ENCODE assay signal across 9 cellular contexts in the genomic region with DNA sequence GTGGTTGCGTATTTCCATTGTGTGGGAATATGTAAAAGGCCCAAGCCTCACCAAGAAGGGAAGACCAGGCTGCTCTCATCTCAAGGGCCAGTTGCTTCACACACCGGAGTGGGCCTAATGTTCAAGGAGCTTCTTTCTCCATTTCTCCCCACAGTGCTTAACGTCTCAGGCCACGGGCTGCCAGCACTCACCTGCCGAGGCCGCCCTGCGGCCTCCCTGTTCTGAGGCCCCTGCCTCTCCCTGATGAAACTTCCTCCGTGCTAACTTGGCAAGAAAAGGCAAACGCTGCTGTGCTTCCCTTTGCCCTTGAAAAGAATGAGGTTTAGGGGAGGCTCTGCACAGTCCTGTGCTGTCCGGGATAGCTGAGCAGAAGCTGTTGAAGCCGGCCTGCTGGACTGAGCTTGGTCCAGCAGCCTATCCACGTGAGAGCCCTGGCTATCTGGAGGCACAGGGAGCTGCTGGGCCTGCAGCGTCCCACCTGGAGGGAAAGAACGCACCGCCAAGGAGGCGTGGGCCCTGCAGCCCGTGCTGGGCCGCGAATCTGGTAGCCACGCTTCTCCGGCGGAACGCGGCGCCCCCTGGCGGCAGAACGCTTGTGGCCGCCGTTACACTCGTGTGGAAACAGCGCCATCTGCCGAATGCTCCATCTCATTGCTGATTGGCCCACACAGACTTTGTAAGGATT.
DNase-seq lines count a peak whose midpoint lies in the region; ATAC-seq and TF ChIP-seq lines count a peak whose summit lies in the region.
"Had no signal": no experiment of that assay in that cellular context is flagged by ENCODE, and none has a peak within 500 bp of the region (broad histone marks: within the 10 kb centered on the region; RNA-seq: fewer than 3 reads in every experiment).

No MANE protein-coding gene starts in this region.

- no peaks in the 10 kb centered on the region for H3F3A ChIP-seq in Loucy (ENCODE audit: low read depth)

- no peaks in the 10 kb centered on the region for H3K36me3 Mint-ChIP-seq in Caco-2 (ENCODE audit: insufficient read depth, unreplicated experiment)
- H3K36me3 Mint-ChIP-seq in activated T-helper 2 cell treated with anti-CD3 and anti-CD28 coated beads, Interferon-gamma antibody, Interleukin-2, Interleukin-4, amounts not matched to agents 10 μg/mL and 5 μg/mL and 100 μg/mL, durations not matched to agents 14 hours and 24 hours and 36 hours (ENCODE audit: low read depth), result no peaks in the 10 kb centered on the region

- no peak overlapping the region for H3K9ac ChIP-seq in Loucy (ENCODE audit: low read depth, low read length, poor library complexity, severe bottlenecking)

- no peaks in the 10 kb centered on the region for H4K20me1 ChIP-seq in Loucy (ENCODE audit: insufficient read depth, low read length, poor library complexity, severe bottlenecking)

- H3K9me3 ChIP-seq in Caco-2 (no peaks in the 10 kb centered on the region), Loucy (ENCODE audit: insufficient read depth, low read depth, low read length) (no peaks in the 10 kb centered on the region), testis (no peaks in the 10 kb centered on the region)

- H3K4me1 ChIP-seq in Caco-2 (no peaks in the 10 kb centered on the region), Loucy (ENCODE audit: insufficient read depth, low read length, poor library complexity, severe bottlenecking) (no peaks in the 10 kb centered on the region), foreskin keratinocyte (no peaks in the 10 kb centered on the region), testis (no peaks in the 10 kb centered on the region)

- H3K4me3 ChIP-seq in Caco-2 (ENCODE audit: low read depth, low read length), result no peak overlapping the region
- H3K4me3 ChIP-seq in Loucy (ENCODE audit: low read length, poor library complexity, severe bottlenecking), result no peak overlapping the region
- H3K4me3 ChIP-seq in testis, result no peak overlapping the region

- H3K4me1 Mint-ChIP-seq in Caco-2 (ENCODE audit: low read depth, unreplicated experiment), result no peaks in the 10 kb centered on the region
- H3K4me1 Mint-ChIP-seq in activated T-helper 2 cell treated with anti-CD3 and anti-CD28 coated beads, Interferon-gamma antibody, Interleukin-2, Interleukin-4, amounts not matched to agents 10 μg/mL and 5 μg/mL and 100 μg/mL, durations not matched to agents 14 hours and 24 hours and 36 hours (ENCODE audit: low read depth), result peaks cover 1% of the 10 kb centered on the region

- CTCF ChIA-PET in Caco-2 (lab: Charles Lee), result interaction anchor here (0.6 to 6.6 kb wide), 8 partner anchors 10 to 256 kb away, joined by 3 to 137 read pairs (median 3); no protein-coding TSS in a partner anchor

- no peak overlapping the region for H3K27ac Mint-ChIP-seq in Caco-2 (ENCODE audit: unreplicated experiment)
- H3K27ac Mint-ChIP-seq in activated T-helper 2 cell treated with anti-CD3 and anti-CD28 coated beads, Interferon-gamma antibody, Interleukin-2, Interleukin-4, amounts not matched to agents 10 μg/mL and 5 μg/mL and 100 μg/mL, durations not matched to agents 14 hours and 24 hours and 36 hours, result no peak overlapping the region
- H3K27ac Mint-ChIP-seq: T-helper 1 cell treated with Interleukin-12 subunit alpha and Interleukin-12 subunit beta and Interleukin-4 antibody, amounts not matched to agents 30 μg/mL and 1 μg/mL, for 36 hours had no signal

- TF ChIP-seq POLR2A in testis (IDR thresholded peaks at IDR 0.05), result no peak

- no peak overlapping the region for H3K4me3 Mint-ChIP-seq in Caco-2 (ENCODE audit: unreplicated experiment)
- no peak overlapping the region for H3K4me3 Mint-ChIP-seq in activated T-helper 2 cell treated with anti-CD3 and anti-CD28 coated beads, Interferon-gamma antibody, Interleukin-2, Interleukin-4, amounts not matched to agents 10 μg/mL and 5 μg/mL and 100 μg/mL, durations not matched to agents 14 hours and 24 hours and 36 hours (ENCODE audit: low read depth)
- H3K4me3 Mint-ChIP-seq: T-helper 1 cell treated with Interleukin-12 subunit alpha and Interleukin-12 subunit beta and Interleukin-4 antibody, amounts not matched to agents 30 μg/mL and 1 μg/mL, for 36 hours had no signal

- H3K27me3 Mint-ChIP-seq in Caco-2 (ENCODE audit: insufficient read depth, unreplicated experiment), result peaks cover 11% of the 10 kb centered on the region
- peaks cover 22% of the 10 kb centered on the region for H3K27me3 Mint-ChIP-seq in activated T-helper 2 cell treated with anti-CD3 and anti-CD28 coated beads, Interferon-gamma antibody, Interleukin-2, Interleukin-4, amounts not matched to agents 10 μg/mL and 5 μg/mL and 100 μg/mL, durations not matched to agents 14 hours and 24 hours and 36 hours (ENCODE audit: low read depth)

- TF ChIP-seq CTCF in Caco-2 (IDR thresholded peaks at IDR 0.05; ENCODE audit: insufficient read depth in 1 of 2, low read depth in 1 of 2, low read length in 1 of 2, severe bottlenecking in 1 of 2, unreplicated experiment in 1 of 2) (peak; percentile 100), Loucy (conservative IDR thresholded peaks at IDR 0.05; ENCODE audit: low read length) (peak; percentile 99), foreskin keratinocyte (conservative IDR thresholded peaks at IDR 0.05) (peak; percentile 100), omental fat pad (IDR thresholded peaks at IDR 0.05) (peak in 2 of 3 donors; percentile 95 to 99), testis (IDR thresholded peaks at IDR 0.05) (peak; percentile 99 to 100 (median 100))

- DNase-seq in Caco-2 (peak; percentile 82 to 90), SHP77 (lab: John Stamatoyannopoulos, UW) (peak; percentile 37 to 40), foreskin keratinocyte (peak in 1 of 2 donors; percentile 44), omental fat pad (ENCODE audit: low spot score) (peak; percentile 78), testis (peak; percentile 93)
- DNase-seq in activated T-helper 2 cell treated with anti-CD3 and anti-CD28 coated beads, Interferon-gamma antibody, Interleukin-2, Interleukin-4, amounts not matched to agents 10 μg/mL and 5 μg/mL and 100 μg/mL, durations not matched to agents 14 hours and 24 hours and 36 hours (ENCODE audit: low spot score), result peak; percentile 80

- H3K27ac ChIP-seq in foreskin keratinocyte (no peak overlapping the region), testis (no peak overlapping the region)

- BruUV-seq in Caco-2 (replicated peaks; lab: Mats Ljungman, UMichigan), result no TSS peak

- POLR2A ChIA-PET in Caco-2 (lab: Charles Lee), result no interaction called here

- H3K4me2 ChIP-seq in Loucy (ENCODE audit: low read depth, low read length, poor library complexity, severe bottlenecking), result no peak overlapping the region

- intact Hi-C loops in Caco-2 (cut with micrococcal nuclease; ENCODE audit: unreplicated experiment), result loop anchor here (1.0 to 5.0 kb wide), 3 partner anchors 98 to 320 kb away; a partner anchor contains a TSS
- intact Hi-C loops in activated T-helper 2 cell treated with anti-CD3 and anti-CD28 coated beads, Interferon-gamma antibody, Interleukin-2, Interleukin-4, amounts not matched to agents 10 μg/mL and 5 μg/mL and 100 μg/mL, durations not matched to agents 14 hours and 24 hours and 36 hours (cut with micrococcal nuclease), result loop anchor here (1.0 to 10.0 kb wide), 2 partner anchors 47 to 98 kb away; no protein-coding TSS in a partner anchor
- intact Hi-C loops in testis (cut with DNase I; ENCODE audit: low total_unique reads), result loop anchor here (5.0 kb wide), 1 partner anchor 100 kb away; no protein-coding TSS in a partner anchor

- 0 out of 2 replicates have a peak overlapping the region, but pooled peaks have one; percentile 6 for H2AFZ ChIP-seq in Loucy (ENCODE audit: low read length)

- H3K36me3 ChIP-seq in Caco-2 (ENCODE audit: control insufficient read depth, insufficient read depth, low read length) (no peaks in the 10 kb centered on the region), Loucy (ENCODE audit: insufficient read depth, low read length) (no peaks in the 10 kb centered on the region), testis (ENCODE audit: low read depth, missing control alignments) (no peaks in the 10 kb centered on the region)

- peak; percentile 67 for ATAC-seq in GM21529 (IDR thresholded peaks at IDR 0.05; ENCODE audit: unreplicated experiment)
- ATAC-seq in foreskin keratinocyte, result peak; percentile 72
- ATAC-seq in omental fat pad (ENCODE audit: low FRiP score), result peak; percentile 89

- H3K27me3 ChIP-seq in Caco-2 (replicated peaks; ENCODE audit: control insufficient read depth, insufficient read depth, low read length), result no peaks in the 10 kb centered on the region
- H3K27me3 ChIP-seq in Loucy (ENCODE audit: insufficient read depth, low read length, poor library complexity, severe bottlenecking), result no peaks in the 10 kb centered on the region
- H3K27me3 ChIP-seq in foreskin keratinocyte, result peaks cover 11% of the 10 kb centered on the region
- no peaks in the 10 kb centered on the region for H3K27me3 ChIP-seq in testis

- no peaks in the 10 kb centered on the region for H3K9me2 ChIP-seq in Loucy (replicated peaks; ENCODE audit: low read depth, low read length)

- peaks cover 9% of the 10 kb centered on the region for H3K9me3 Mint-ChIP-seq in Caco-2 (ENCODE audit: unreplicated experiment)
- H3K9me3 Mint-ChIP-seq in activated T-helper 2 cell treated with anti-CD3 and anti-CD28 coated beads, Interferon-gamma antibody, Interleukin-2, Interleukin-4, amounts not matched to agents 10 μg/mL and 5 μg/mL and 100 μg/mL, durations not matched to agents 14 hours and 24 hours and 36 hours, result no peaks in the 10 kb centered on the region
- H3K9me3 Mint-ChIP-seq: T-helper 1 cell treated with Interleukin-12 subunit alpha and Interleukin-12 subunit beta and Interleukin-4 antibody, amounts not matched to agents 30 μg/mL and 1 μg/mL, for 36 hours had no signal

- 10 to 16% methylated on average over 28 to 29 of the region's 32 CpGs for WGBS in testis, 2 donors

- H3K79me2 ChIP-seq in Loucy (ENCODE audit: insufficient read depth, low read length), result no peaks in the 10 kb centered on the region
